20 cellular contexts compared by ENCODE assay signal in genomic region chr14:50967719-50968266, GRCh38. TPM values are rescaled to one million over a fixed set of nuclear protein-coding genes. Genes with fewer than 3 reads are reported as not detected.
DNase-seq lines count a peak whose midpoint lies in the region; ATAC-seq and TF ChIP-seq lines count a peak whose summit lies in the region.
"Had no signal": no experiment of that assay in that cellular context is flagged by ENCODE, and none has a peak within 500 bp of the region (broad histone marks: within the 10 kb centered on the region; RNA-seq: fewer than 3 reads in every experiment).

No MANE protein-coding gene starts in this region.

- no peak overlapping the region for H3K4me2 ChIP-seq in GM23248 (ENCODE audit: unreplicated experiment)

- H3K9ac ChIP-seq in GM23248 = no peak overlapping the region

- no peaks in the 10 kb centered on the region for H3K36me3 ChIP-seq in GM23248 (ENCODE audit: low read depth)
- H3K36me3 ChIP-seq in gastrocnemius medialis = no peaks in the 10 kb centered on the region

- H3K9me2 ChIP-seq in GM23248 (ENCODE audit: insufficient read depth) = no peaks in the 10 kb centered on the region

- H3K4me1 ChIP-seq in GM23248 (ENCODE audit: insufficient read depth) (peaks cover 13% of the 10 kb centered on the region), gastrocnemius medialis (peaks cover 0 to 1% of the 10 kb centered on the region in 2 donors)

- H3K27ac ChIP-seq in GM23248 (no peak overlapping the region), gastrocnemius medialis (no peak overlapping the region)
- H3K27ac ChIP-seq: body of pancreas had no signal

- H4K20me1 ChIP-seq in GM23248 (ENCODE audit: insufficient read depth) = no peaks in the 10 kb centered on the region

- in situ Hi-C loops in GM23248 (cut with MboI) = no loop called here
- in situ Hi-C loops in gastrocnemius medialis (cut with MboI; ENCODE audit: low sequenced_read_pairs in 4 of 4) = loop anchor here in 3 of 4 donors (10.0 to 25.0 kb wide), 4 partner anchors 245 to 820 kb away; partner anchors contain the start of gene TMX1 (in 1 of the 3)

- no peaks in the 10 kb centered on the region for H3K27me3 ChIP-seq in GM23248 (replicated peaks; ENCODE audit: insufficient read depth)
- H3K27me3 ChIP-seq in gastrocnemius medialis = no peaks in the 10 kb centered on the region
- H3K27me3 ChIP-seq: body of pancreas had no signal

- ATAC-seq in left lobe of liver = peak; percentile 42
- peak; percentile 17 for ATAC-seq in sciatic nerve
- ATAC-seq in activated CD4-positive, CD25-positive, alpha-beta regulatory T cell treated with anti-CD3 and anti-CD28 coated beads, Interleukin-2, amount 50 U/mL, for 24 hours = no peak
- no peak for ATAC-seq in gastrocnemius medialis
- ATAC-seq: body of pancreas, Panc1, SK-N-SH treated with all-trans-retinoic acid at 6 μM for 48 hours had no signal

- intact Hi-C loops in sciatic nerve (cut with DNase I) = no loop called here
- intact Hi-C loops in gastrocnemius medialis (cut with DNase I; ENCODE audit: low total_unique reads) = no loop called here

- no peak for TF ChIP-seq CTCF in gastrocnemius medialis (IDR thresholded peaks at IDR 0.05 in 4 of 5, conservative IDR thresholded peaks at IDR 0.05 in 1 of 5)

- TF ChIP-seq POLR2A in gastrocnemius medialis (IDR thresholded peaks at IDR 0.05) = no peak

- H3K79me2 ChIP-seq in GM23248 (ENCODE audit: insufficient read depth) = no peaks in the 10 kb centered on the region

- H2AFZ ChIP-seq in GM23248 = no peak overlapping the region

- H3K9me3 ChIP-seq in GM23248 (ENCODE audit: low read depth) (no peaks in the 10 kb centered on the region), gastrocnemius medialis (no peaks in the 10 kb centered on the region)
- H3K9me3 ChIP-seq: body of pancreas had no signal

- WGBS in GM23248 (ENCODE audit: low coverage in 1 of 2, low lambda C conversion rate in 2 of 2, missing lambda C conversion rate in 2 of 2), 2 experiments = 48% methylated on average over 2 of the region's 2 CpGs

- DNase-seq in GM23248 = peak; percentile 22
- peak; percentile 30 to 70 for DNase-seq in NOMO-1 (lab: John Stamatoyannopoulos, UW; ENCODE audit: unreplicated experiment in 2 of 2)
- no peak for DNase-seq in left lobe of liver (ENCODE audit: low spot score)
- no peak for DNase-seq in sciatic nerve (ENCODE audit: low spot score)
- DNase-seq in NCI-H2196 (lab: John Stamatoyannopoulos, UW; ENCODE audit: unreplicated experiment) = no peak
- no peak for DNase-seq in gastrocnemius medialis
- DNase-seq: activated naive CD8-positive, alpha-beta T cell treated with anti-CD3 and anti-CD28 coated beads, Interleukin-2, amount 10 ng/mL, durations not matched to agents 7 days and 5 days; body of pancreas; cortex of kidney; DND-41; HFFc6; Karpas-422; mesendoderm; NCI-H1436 treated with DMSO at 0.1 percent for 48 hours; NCI-H2171 treated with DMSO at 0.1 percent for 48 hours; NCI-H774; nephron progenitor cell had no signal

- H3K4me3 ChIP-seq in GM23248 = no peak overlapping the region
- no peak overlapping the region for H3K4me3 ChIP-seq in gastrocnemius medialis
- H3K4me3 ChIP-seq: body of pancreas had no signal

- peaks cover 8% of the 10 kb centered on the region; the same call in 1 of the 2 replicates for H3F3A ChIP-seq in GM23248 (ENCODE audit: insufficient read depth)

RNA-seq across cellular contexts. Expression of gene PYGL, which starts 23.5 kb away (rescaled TPM):
- total RNA-seq in GM23248 (2014; rRNA removed; shearing (Covaris generic)) = 42.6 and 52.6 TPM in 2 replicates
- 55.8 and 56.2 TPM in 2 replicates for polyA plus RNA-seq in GM23248 (2016; fragmentation: Nextera tagmentation; extraction: Ambion mirVana)
- 99.1 TPM for total RNA-seq in left lobe of liver
- total RNA-seq in sciatic nerve = 72.1 TPM
- total RNA-seq in gastrocnemius medialis = 1 to 10 TPM; 4.8 to 8.6 (median 6.4) TPM

Comparison
In these comparisons a context has a peak if more than half of its experiments do, and no peak if none do; other contexts are left out.
1. DNase-seq: peak in GM23248 (single experiment) and NOMO-1 (2 of 2); none in left lobe of liver (single experiment), sciatic nerve (single experiment), NCI-H2196 (single experiment) and gastrocnemius medialis (0 of 2).
2. ATAC-seq: peak in left lobe of liver (single experiment) and sciatic nerve (single experiment); none in activated CD4-positive, CD25-positive, alpha-beta regulatory T cell treated with anti-CD3 and anti-CD28 coated beads, Interleukin-2, amount 50 U/mL, for 24 hours (0 of 2) and gastrocnemius medialis (0 of 2).